Comparison of ENCODE assay signal across 8 cellular contexts in the genomic region with DNA sequence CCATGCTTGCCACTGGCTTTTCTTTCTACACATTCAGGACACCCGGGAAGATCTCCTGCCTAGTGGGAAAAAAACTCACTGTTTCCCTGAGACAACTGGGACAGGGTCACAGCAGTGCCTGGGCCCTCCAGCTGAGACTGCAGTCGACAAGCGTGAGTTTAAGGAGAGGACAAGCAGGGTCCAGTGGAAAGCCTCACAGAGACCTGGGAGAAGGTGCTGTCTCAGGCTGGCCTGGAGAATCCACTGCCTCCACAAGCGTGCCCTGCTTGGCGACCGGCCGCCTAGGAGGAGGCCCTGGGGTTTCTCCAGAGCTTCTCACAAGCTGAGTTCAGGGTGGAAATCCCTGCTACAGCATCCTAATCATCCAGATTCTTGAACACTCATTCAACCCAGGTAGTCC.
"Had no signal": no experiment of that assay in that cellular context is flagged by ENCODE, and none has a peak within 500 bp of the region (broad histone marks: within the 10 kb centered on the region; RNA-seq: fewer than 3 reads in every experiment).

No MANE protein-coding gene starts in this region.

- H3K36me3 ChIP-seq: HAP-1 had no signal

- H3K4me3 Mint-ChIP-seq: HFFc6 had no signal

- H3K4me1 ChIP-seq: HAP-1 had no signal

- DNase-seq: GM23248, GOT3, H7, HFFc6, IMR-90 had no signal

- H3K27ac ChIP-seq: GM23248, HL-60 had no signal

- H3K27ac Mint-ChIP-seq: HFFc6 had no signal

- ATAC-seq: HCT116 had no signal

- H3K4me3 ChIP-seq: GM23248, HAP-1 had no signal

- H3K9me3 ChIP-seq: HAP-1 had no signal
